8 cellular contexts compared by ENCODE assay signal in genomic region chr7:66140924-66141323, GRCh38. TPM values are rescaled to one million over a fixed set of nuclear protein-coding genes. Genes with fewer than 3 reads are reported as not detected.
DNase-seq lines count a peak whose midpoint lies in the region; ATAC-seq, FAIRE-seq and TF ChIP-seq lines count a peak whose summit lies in the region.

No MANE protein-coding gene starts in this region.

- no peak overlapping the region for H3K23ac ChIP-seq in mesendoderm (ENCODE audit: low read length)

- H3K18ac ChIP-seq in mesendoderm (ENCODE audit: low read length), result no peak overlapping the region

- peaks cover 34% of the 10 kb centered on the region for H4K20me1 ChIP-seq in DND-41 (ENCODE audit: insufficient read depth, low read length)

- H4K8ac ChIP-seq in mesendoderm (ENCODE audit: low read depth, low read length), result no peak overlapping the region

- H3K4me1 ChIP-seq in DND-41 (ENCODE audit: insufficient read depth, low read length), result no peaks in the 10 kb centered on the region
- no peaks in the 10 kb centered on the region for H3K4me1 ChIP-seq in mesendoderm (ENCODE audit: control insufficient read depth, low read depth, low read length)

- no peaks in the 10 kb centered on the region for H3K27me3 ChIP-seq in DND-41 (ENCODE audit: insufficient read depth, low read length, poor library complexity)
- no peaks in the 10 kb centered on the region for H3K27me3 ChIP-seq in mesendoderm (ENCODE audit: insufficient read depth, low read length, poor library complexity)

- no peak overlapping the region for H2AK5ac ChIP-seq in mesendoderm (ENCODE audit: low read length)

- H3K27ac ChIP-seq in DND-41 (ENCODE audit: low read length) (no peak overlapping the region), mesendoderm (ENCODE audit: low read depth, low read length) (no peak overlapping the region)

- ATAC-seq in DND-41 (ENCODE audit: insufficient read depth, low read depth) (0 out of 3 replicates have a peak, but pooled peaks have one; percentile 37), HG02840 (IDR thresholded peaks at IDR 0.05; ENCODE audit: low FRiP score, unreplicated experiment) (no peak), HG02973 (IDR thresholded peaks at IDR 0.05; ENCODE audit: unreplicated experiment) (no peak), GM19452 (IDR thresholded peaks at IDR 0.05; ENCODE audit: unreplicated experiment) (no peak), GM21528 (IDR thresholded peaks at IDR 0.05; ENCODE audit: low FRiP score, unreplicated experiment) (no peak)

- no peak overlapping the region for H3K56ac ChIP-seq in mesendoderm (ENCODE audit: low read length)

- H2BK120ac ChIP-seq in mesendoderm (ENCODE audit: low read depth, low read length), result no peak overlapping the region

- H3K9ac ChIP-seq in DND-41 (ENCODE audit: low read depth, low read length) (no peak overlapping the region), mesendoderm (ENCODE audit: low read length) (no peak overlapping the region)

- H3K4me2 ChIP-seq in DND-41 (ENCODE audit: insufficient read depth, low read length), result no peak overlapping the region
- no peak overlapping the region for H3K4me2 ChIP-seq in mesendoderm (ENCODE audit: low read length)

- peaks cover 2% of the 10 kb centered on the region for H3K79me1 ChIP-seq in mesendoderm (ENCODE audit: low read length)

- H2BK5ac ChIP-seq in mesendoderm (ENCODE audit: low read length), result no peak overlapping the region

- peak; percentile 91 for FAIRE-seq in endometrium (lab: Jason Lieb, UNC)

- H3K79me2 ChIP-seq in DND-41 (ENCODE audit: insufficient read depth, low read length) (peaks cover 43% of the 10 kb centered on the region), mesendoderm (ENCODE audit: control insufficient read depth, insufficient read depth, low read length) (no peaks in the 10 kb centered on the region)

- TF ChIP-seq CTCF in DND-41 (IDR thresholded peaks at IDR 0.05; ENCODE audit: borderline replicate concordance, extremely low read depth, low read length, poor library complexity, severe bottlenecking), result peak; percentile 27

- H2AFZ ChIP-seq in DND-41 (ENCODE audit: low read depth, low read length), result no peak overlapping the region

- H2BK15ac ChIP-seq in mesendoderm (replicated peaks; ENCODE audit: low read depth), result no peak overlapping the region

- H3K4me3 ChIP-seq in DND-41 (ENCODE audit: low read depth in 1 of 2, low read length in 2 of 2), result no peak overlapping the region
- no peak overlapping the region for H3K4me3 ChIP-seq in mesendoderm (ENCODE audit: low read length)

- H3K9me3 ChIP-seq in DND-41 (ENCODE audit: insufficient read depth, low read length, severe bottlenecking), result no peaks in the 10 kb centered on the region

- DNase-seq in DND-41 (no peak), NCI-H69 (lab: John Stamatoyannopoulos, UW) (peak; percentile 46), mesendoderm (peak; percentile 49)

- H3K36me3 ChIP-seq in DND-41 (ENCODE audit: insufficient read depth, low read length), result peaks cover 89% of the 10 kb centered on the region
- H3K36me3 ChIP-seq in mesendoderm (ENCODE audit: control insufficient read depth, insufficient read depth, low read length), result peaks cover 3% of the 10 kb centered on the region

- no peak overlapping the region for H4K5ac ChIP-seq in mesendoderm (ENCODE audit: low read length)

- H3K4ac ChIP-seq in mesendoderm (ENCODE audit: low read depth, low read length), result no peak overlapping the region

- no CpG with 5 or more reads among the region's 4 CpGs for WGBS in mesendoderm (ENCODE audit: extremely low coverage, insufficient coverage, low lambda C conversion rate)

RNA-seq across cellular contexts. Expression of gene CRCP, which starts 26.3 kb away (rescaled TPM):
- 26.9 TPM for polyA plus RNA-seq in mesendoderm (2013, experiment 1 of 2)
- 25.5 TPM for polyA plus RNA-seq in mesendoderm (2013, experiment 2 of 2)
